Comparison of ENCODE assay signal across 8 cellular contexts in the genomic region with DNA sequence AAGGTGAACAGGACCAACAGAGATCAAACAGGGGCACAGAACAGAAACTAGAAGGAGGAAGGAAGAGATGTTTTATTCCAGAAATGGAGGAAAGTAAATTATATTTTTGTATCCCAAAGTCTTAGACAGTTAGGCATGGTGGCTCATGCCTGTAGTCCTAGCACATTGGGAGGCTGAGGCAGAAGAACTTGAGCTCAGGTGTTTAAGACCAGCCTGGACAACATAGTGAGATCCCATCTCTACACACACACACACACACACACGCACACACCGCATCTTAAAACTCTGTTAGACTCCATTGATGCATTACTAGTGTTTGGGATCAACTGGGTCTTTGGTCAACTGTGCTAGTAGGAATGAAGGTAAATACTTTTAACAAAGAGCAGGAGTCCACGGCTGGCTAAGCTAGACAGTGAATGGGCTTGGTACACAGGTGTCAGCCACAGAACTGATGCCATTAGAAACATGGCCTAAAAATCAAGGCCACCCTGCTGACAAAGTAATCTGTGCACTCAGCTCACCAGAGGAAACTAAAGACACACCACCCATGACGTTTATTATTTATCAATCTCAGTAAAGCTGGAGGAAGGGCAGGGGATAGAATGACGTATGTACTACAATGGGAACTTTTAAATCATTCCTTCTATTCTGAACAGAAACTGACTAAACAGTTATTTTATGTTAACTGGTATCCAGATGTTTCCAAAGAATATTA. TPM values are rescaled to one million over a fixed set of nuclear protein-coding genes. Genes with fewer than 3 reads are reported as not detected.
DNase-seq lines count a peak whose midpoint lies in the region; ATAC-seq, FAIRE-seq and TF ChIP-seq lines count a peak whose summit lies in the region.
"Not testable (repeated sequence)": the region's sequence is repeated elsewhere in the genome, so short reads cannot be mapped to it uniquely, and the experiment has no call there.

No MANE protein-coding gene starts in this region.

- not testable (repeated sequence) for TF ChIP-seq RAD21 in K562 (CRISPR knock-in tag; conservative IDR thresholded peaks at IDR 0.05 in 1 of 2, IDR thresholded peaks at IDR 0.05 in 1 of 2)

- POLR2A ChIA-PET in WTC11 (lab: Charles Lee) (interaction anchor here (1.3 kb wide), 1 partner anchor 9 kb away, joined by 5 read pairs; no protein-coding TSS in a partner anchor), K562 (lab: Yijun Ruan, JAX) (interaction anchor here (0.8 kb wide), 1 partner anchor 12 kb away, joined by 3 read pairs; a partner anchor contains a TSS)

- H3K27ac ChIP-seq in K562 (ENCODE audit: extremely low read depth, low read depth, low read length), result not testable (repeated sequence)
- peak overlapping the region; percentile 23 to 46 for H3K27ac ChIP-seq in mucosa of rectum (ENCODE audit: low read depth in 2 of 2, low read length in 2 of 2)

- H3K9me1 ChIP-seq in K562 (ENCODE audit: control insufficient read depth, insufficient read depth, low read length), result not testable (repeated sequence)

- not testable (repeated sequence) for H3K4me1 Mint-ChIP-seq in WTC11
- peaks cover 70% of the 10 kb centered on the region for H3K4me1 Mint-ChIP-seq in stimulated activated naive CD8-positive, alpha-beta T cell treated with anti-CD3 and anti-CD28 coated beads, Interleukin-15, Interleukin-2, amounts not matched to agents 100 ng/mL and 50 ng/mL, for 24 hours (ENCODE audit: low read depth)

- not testable (repeated sequence) for TF ChIP-seq POLR2A in K562 (conservative IDR thresholded peaks at IDR 0.05)

- TF ChIP-seq CTCF in WTC11 (IDR thresholded peaks at IDR 0.05); K562 (IDR thresholded peaks at IDR 0.05 in 2 of 3, conservative IDR thresholded peaks at IDR 0.05 in 1 of 3; ENCODE audit: insufficient read depth in 2 of 3, low read depth in 1 of 3, low read length in 3 of 3); fibroblast of mammary gland (conservative IDR thresholded peaks at IDR 0.05; ENCODE audit: control insufficient read depth, insufficient read depth, low read depth, low read length): not testable (repeated sequence)

- H3K9me3 ChIP-seq in K562 (replicated peaks; ENCODE audit: control insufficient read depth, insufficient read depth, low read depth, low read length); mucosa of rectum (ENCODE audit: control insufficient read depth in 2 of 2, low read length in 2 of 2): not testable (repeated sequence)

- peaks cover 17% of the 10 kb centered on the region; the same call in 1 of the 3 replicates for H3K36me3 ChIP-seq in K562 (ENCODE audit: control insufficient read depth, insufficient read depth, low read length)
- not testable (repeated sequence) for H3K36me3 ChIP-seq in mucosa of rectum (ENCODE audit: control insufficient read depth in 2 of 2, insufficient read depth in 2 of 2, low read length in 2 of 2)

- in situ Hi-C loops in Caki2 (cut with HindIII; ENCODE audit: low pct_unique_long_range_greater_than_20kb, low sequenced_read_pairs); K562 (cut with MboI): not testable (repeated sequence)

- H3K4me3 ChIP-seq in K562; fibroblast of mammary gland (ENCODE audit: control insufficient read depth, low read depth, low read length); mucosa of rectum (ENCODE audit: low read length in 2 of 2): not testable (repeated sequence)

- not testable (repeated sequence) for BruUV-seq in K562 (replicated peaks; lab: Mats Ljungman, UMichigan)

- not testable (repeated sequence) for TF ChIP-seq EP300 in K562 (IDR thresholded peaks at IDR 0.05; ENCODE audit: low read length)

- not testable (repeated sequence) for H3K4me3 Mint-ChIP-seq in WTC11
- H3K4me3 Mint-ChIP-seq in stimulated activated naive CD8-positive, alpha-beta T cell treated with anti-CD3 and anti-CD28 coated beads, Interleukin-15, Interleukin-2, amounts not matched to agents 100 ng/mL and 50 ng/mL, for 24 hours, result peak overlapping the region; percentile 54

- peaks cover 36% of the 10 kb centered on the region for H3K36me3 Mint-ChIP-seq in WTC11
- peaks cover 53% of the 10 kb centered on the region for H3K36me3 Mint-ChIP-seq in stimulated activated naive CD8-positive, alpha-beta T cell treated with anti-CD3 and anti-CD28 coated beads, Interleukin-15, Interleukin-2, amounts not matched to agents 100 ng/mL and 50 ng/mL, for 24 hours (ENCODE audit: low read depth)

- not testable (repeated sequence) for H4K20me1 ChIP-seq in K562 (replicated peaks; ENCODE audit: control insufficient read depth, insufficient read depth, low read length)

- intact Hi-C loops in K562 (cut with micrococcal nuclease), result not testable (repeated sequence)

- H3K27me3 Mint-ChIP-seq in WTC11 (ENCODE audit: low read depth); stimulated activated naive CD8-positive, alpha-beta T cell treated with anti-CD3 and anti-CD28 coated beads, Interleukin-15, Interleukin-2, amounts not matched to agents 100 ng/mL and 50 ng/mL, for 24 hours: not testable (repeated sequence)

- not testable (repeated sequence) for H3K27me3 ChIP-seq in K562 (ENCODE audit: control insufficient read depth in 2 of 2, insufficient read depth in 2 of 2, low read length in 2 of 2); mucosa of rectum (ENCODE audit: control insufficient read depth in 2 of 2, insufficient read depth in 2 of 2, low read length in 2 of 2)

- H3K79me2 ChIP-seq in K562 (ENCODE audit: control insufficient read depth, insufficient read depth, low read length), result peaks cover 48% of the 10 kb centered on the region

- H3K4me1 ChIP-seq in K562 (replicated peaks in 1 of 2; ENCODE audit: control insufficient read depth in 2 of 2, insufficient read depth in 2 of 2, low read length in 2 of 2); mucosa of rectum (ENCODE audit: control insufficient read depth in 2 of 2, insufficient read depth in 2 of 2, low read length in 2 of 2): not testable (repeated sequence)

- not testable (repeated sequence) for FAIRE-seq in K562 (lab: Jason Lieb, UNC)

- H3K9ac ChIP-seq in K562 (ENCODE audit: insufficient read depth in 1 of 2, low read depth in 2 of 2, low read length in 2 of 2); mucosa of rectum (ENCODE audit: low read depth in 1 of 2, low read length in 2 of 2): not testable (repeated sequence)

- not testable (repeated sequence) for H3K9me3 Mint-ChIP-seq in WTC11; stimulated activated naive CD8-positive, alpha-beta T cell treated with anti-CD3 and anti-CD28 coated beads, Interleukin-15, Interleukin-2, amounts not matched to agents 100 ng/mL and 50 ng/mL, for 24 hours

- H3K27ac Mint-ChIP-seq in WTC11, result not testable (repeated sequence)
- peak overlapping the region; percentile 91 for H3K27ac Mint-ChIP-seq in stimulated activated naive CD8-positive, alpha-beta T cell treated with anti-CD3 and anti-CD28 coated beads, Interleukin-15, Interleukin-2, amounts not matched to agents 100 ng/mL and 50 ng/mL, for 24 hours

- ATAC-seq in HG03565 (IDR thresholded peaks at IDR 0.05; ENCODE audit: unreplicated experiment), result peak; percentile 34
- ATAC-seq in WTC11, K562: not testable (repeated sequence)

- not testable (repeated sequence) for H2AFZ ChIP-seq in K562 (ENCODE audit: low read depth, low read length)

- WGBS in K562 (ENCODE audit: insufficient coverage, low coverage, missing lambda C conversion rate), result 50% methylated on average over 5 of the region's 5 CpGs

- CTCF ChIA-PET in WTC11 (lab: Charles Lee); K562 (lab: Yijun Ruan, JAX; ENCODE audit: low intra/inter-chr PET ratio): not testable (repeated sequence)

- not testable (repeated sequence) for H3K4me2 ChIP-seq in K562 (ENCODE audit: insufficient read depth, low read length)

- peak; percentile 80 for DNase-seq in Caki2 (ENCODE audit: low read depth)
- DNase-seq in H4 (ENCODE audit: low spot score), result peak; percentile 45
- DNase-seq in WTC11 (ENCODE audit: low spot score); K562 (ENCODE audit: extremely low read depth in 1 of 4, low spot score in 3 of 4): not testable (repeated sequence)
- peak; percentile 94 for DNase-seq in fibroblast of mammary gland (ENCODE audit: low read depth)

RNA-seq across cellular contexts. Expression of a gene that starts 10.9 kb away (rescaled TPM):
- total RNA-seq in Caki2 (2014; rRNA removed; shearing (Covaris generic); ENCODE audit: low replicate concordance), result 212 and 237 TPM in 2 replicates
- total RNA-seq in H4 (2014; rRNA removed; shearing (Covaris generic)), result 111 and 119 TPM in 2 replicates
- total RNA-seq in WTC11 (2021), result 98.2 to 103 TPM (median 99.7 TPM) in 3 replicates
- total RNA-seq in K562 (2011; cell fraction: chromatin; rRNA removed; ENCODE audit: low replicate concordance), result 31.4 and 84.4 TPM in 2 replicates
- total RNA-seq in K562 (2011; cell fraction: nucleolus; rRNA removed), result 24.7 TPM in 2 replicates
- 36.4 and 46.1 TPM in 2 replicates for total RNA-seq in K562 (2011; cell fraction: nucleoplasm; rRNA removed)
- 70.9 and 77.8 TPM in 2 replicates for total RNA-seq in K562 (2014; rRNA removed)
- 92.0 and 103 TPM in 2 replicates for total RNA-seq in K562 (2014; rRNA removed; fragmentation: Illumina TruSeq; extraction: Trizol)
- total RNA-seq in K562 (2015; rRNA removed; fragmentation: Illumina TruSeq; extraction: Trizol), result 77.2 and 84.2 TPM in 2 replicates
- total RNA-seq in K562 (2021), result 85.5 and 87.3 TPM in 2 replicates
- polyA plus RNA-seq in K562 (2011; rRNA removed), result 76.3 and 76.9 TPM in 2 replicates
- 38.7 and 50.0 TPM in 2 replicates for polyA plus RNA-seq in K562 (2011; cell fraction: cytosol; rRNA removed)
- 35.3 and 47.6 TPM in 2 replicates for polyA plus RNA-seq in K562 (2011; cell fraction: nucleus; rRNA removed)
- polyA plus RNA-seq in K562 (2012), result 63.7 and 72.8 TPM in 2 replicates
- 74.5 and 78.1 TPM in 2 replicates for polyA plus RNA-seq in K562 (2014; fragmentation: Illumina TruSeq; extraction: Trizol)
- 10 to 100 TPM; 21.9 to 24.2 TPM for polyA plus RNA-seq in K562 (2014; fragmentation: Nextera tagmentation; extraction: Ambion mirVana)
- 51.2 and 53.0 TPM in 2 replicates for polyA plus RNA-seq in K562 (2014; rRNA removed)
- 113 and 122 TPM in 2 replicates for polyA minus RNA-seq in K562 (2011; rRNA and poly(A)+ RNA removed)
- 52.6 and 55.2 TPM in 2 replicates for polyA minus RNA-seq in K562 (2011; cell fraction: cytosol; rRNA and poly(A)+ RNA removed)
- polyA minus RNA-seq in K562 (2011; cell fraction: nucleus; rRNA and poly(A)+ RNA removed), result 13.3 and 24.4 TPM in 2 replicates

RNA-seq across cellular contexts. Expression of a gene that starts 11.3 kb away (rescaled TPM):
- 17.0 and 20.0 TPM in 2 replicates for total RNA-seq in Caki2 (2014; rRNA removed; shearing (Covaris generic); ENCODE audit: low replicate concordance)
- 16.7 and 17.2 TPM in 2 replicates for total RNA-seq in H4 (2014; rRNA removed; shearing (Covaris generic))
- total RNA-seq in WTC11 (2021) (22.3 to 27.6 TPM (median 24.0 TPM) in 3 replicates), K562 (2014; rRNA removed) (31.6 and 32.7 TPM in 2 replicates), K562 (2014; rRNA removed; fragmentation: Illumina TruSeq; extraction: Trizol) (51.2 and 56.0 TPM in 2 replicates), K562 (2015; rRNA removed; fragmentation: Illumina TruSeq; extraction: Trizol) (46.7 and 50.8 TPM in 2 replicates), K562 (2021) (33.6 and 37.3 TPM in 2 replicates)
- 10.5 and 32.7 TPM in 2 replicates for total RNA-seq in K562 (2011; cell fraction: chromatin; rRNA removed; ENCODE audit: low replicate concordance)
- 9.2 and 12.9 TPM in 2 replicates for total RNA-seq in K562 (2011; cell fraction: nucleolus; rRNA removed)
- total RNA-seq in K562 (2011; cell fraction: nucleoplasm; rRNA removed), result 13.1 and 16.8 TPM in 2 replicates
- polyA plus RNA-seq in K562 (2011; rRNA removed) (29.1 and 39.4 TPM in 2 replicates), K562 (2014; fragmentation: Illumina TruSeq; extraction: Trizol) (34.4 and 41.6 TPM in 2 replicates), K562 (2014; fragmentation: Nextera tagmentation; extraction: Ambion mirVana) (10 to 100 TPM; 21.6 to 51.1 TPM), K562 (2014; rRNA removed) (25.1 and 29.2 TPM in 2 replicates)
- 9.1 and 12.3 TPM in 2 replicates for polyA plus RNA-seq in K562 (2011; cell fraction: cytosol; rRNA removed)
- 11.0 and 11.8 TPM in 2 replicates for polyA plus RNA-seq in K562 (2011; cell fraction: nucleus; rRNA removed)
- polyA plus RNA-seq in K562 (2012), result 17.6 and 25.0 TPM in 2 replicates
- 47.9 and 51.8 TPM in 2 replicates for polyA minus RNA-seq in K562 (2011; rRNA and poly(A)+ RNA removed)
- 14.8 and 21.9 TPM in 2 replicates for polyA minus RNA-seq in K562 (2011; cell fraction: cytosol; rRNA and poly(A)+ RNA removed)
- polyA minus RNA-seq in K562 (2011; cell fraction: nucleus; rRNA and poly(A)+ RNA removed), result 8.9 and 17.0 TPM in 2 replicates
